In genomic region chr22:24758164-24758799, GRCh38 we compare ENCODE assay signal across 8 cellular contexts. TPM values are rescaled to one million over a fixed set of nuclear protein-coding genes. Genes with fewer than 3 reads are reported as not detected.
DNase-seq lines count a peak whose midpoint lies in the region; ATAC-seq and TF ChIP-seq lines count a peak whose summit lies in the region.

No MANE protein-coding gene starts in this region.

- H3K4me2 ChIP-seq in fibroblast of lung (ENCODE audit: extremely low read depth, insufficient read depth, low read length): no peak overlapping the region
- H3K4me2 ChIP-seq in parathyroid adenoma (ENCODE audit: low read length): no peak overlapping the region

- H3K4me1 ChIP-seq in fibroblast of lung (ENCODE audit: control insufficient read depth, extremely low read depth, insufficient read depth, low read length): no peaks in the 10 kb centered on the region
- no peaks in the 10 kb centered on the region for H3K4me1 ChIP-seq in parathyroid adenoma

- H3K9ac ChIP-seq in fibroblast of lung (ENCODE audit: insufficient read depth, low read length): no peak overlapping the region
- no peak overlapping the region for H3K9ac ChIP-seq in parathyroid adenoma

- H3K9me3 ChIP-seq in fibroblast of lung (ENCODE audit: control insufficient read depth, insufficient read depth, low read depth, low read length) (no peaks in the 10 kb centered on the region), parathyroid adenoma (ENCODE audit: control insufficient read depth, low read length) (no peaks in the 10 kb centered on the region)

- TF ChIP-seq CTCF in 22Rv1 (IDR thresholded peaks at IDR 0.05) (peak; percentile 87), GM06990 (IDR thresholded peaks at IDR 0.05; ENCODE audit: insufficient read depth, low read length, poor library complexity, severe bottlenecking) (peak; percentile 78), fibroblast of lung (conservative IDR thresholded peaks at IDR 0.05 in 1 of 2, IDR thresholded peaks at IDR 0.05 in 1 of 2; ENCODE audit: low read depth in 1 of 2, low read length in 2 of 2) (peak; percentile 70 to 80), parathyroid adenoma (IDR thresholded peaks at IDR 0.05) (peak; percentile 78)

- H3K79me2 ChIP-seq in fibroblast of lung (ENCODE audit: control insufficient read depth, insufficient read depth, low read length): no peaks in the 10 kb centered on the region
- no peaks in the 10 kb centered on the region for H3K79me2 ChIP-seq in parathyroid adenoma

- H3K27me3 ChIP-seq in GM06990 (replicated peaks; ENCODE audit: control insufficient read depth, insufficient read depth, low read length) (no peaks in the 10 kb centered on the region), fibroblast of lung (ENCODE audit: control insufficient read depth, insufficient read depth, low read length) (peaks cover 2% of the 10 kb centered on the region), parathyroid adenoma (ENCODE audit: control insufficient read depth, insufficient read depth, low read length) (no peaks in the 10 kb centered on the region)

- H4K20me1 ChIP-seq in fibroblast of lung (ENCODE audit: control insufficient read depth, extremely low read depth, insufficient read depth, low read length): no peaks in the 10 kb centered on the region

- DNase-seq in GM06990 (ENCODE audit: extremely low read depth, insufficient read length) (no peak), NCI-H2171 treated with DMSO at 0.1 percent for 48 hours (lab: John Stamatoyannopoulos, UW) (peak; percentile 54), fibroblast of lung (ENCODE audit: low read depth in 2 of 2) (peak; percentile 27 to 71)
- DNase-seq in activated CD8-positive, alpha-beta memory T cell treated with anti-CD3 and anti-CD28 coated beads, Interleukin-2, amount 50 U/mL, for 4 hours: peak; percentile 52

- H2AFZ ChIP-seq in fibroblast of lung (ENCODE audit: low read length): no peak overlapping the region
- no peak overlapping the region for H2AFZ ChIP-seq in parathyroid adenoma

- ATAC-seq in HG02840 (IDR thresholded peaks at IDR 0.05; ENCODE audit: low FRiP score, unreplicated experiment) (no peak), GM18870 (IDR thresholded peaks at IDR 0.05; ENCODE audit: unreplicated experiment) (no peak)

- no peak overlapping the region for H3K4me3 ChIP-seq in GM06990 (replicated peaks; ENCODE audit: low read depth, low read length)
- no peak overlapping the region for H3K4me3 ChIP-seq in fibroblast of lung (replicated peaks in 1 of 4; ENCODE audit: control extremely low read depth in 1 of 4, insufficient read depth in 1 of 4, low read depth in 3 of 4, low read length in 4 of 4)
- no peak overlapping the region for H3K4me3 ChIP-seq in parathyroid adenoma (ENCODE audit: low read depth, low read length)

- no peaks in the 10 kb centered on the region for H3K36me3 ChIP-seq in GM06990 (ENCODE audit: control insufficient read depth, insufficient read depth, low read length)
- no peaks in the 10 kb centered on the region for H3K36me3 ChIP-seq in fibroblast of lung (ENCODE audit: control insufficient read depth, insufficient read depth, low read length)
- no peaks in the 10 kb centered on the region for H3K36me3 ChIP-seq in parathyroid adenoma (ENCODE audit: control insufficient read depth, insufficient read depth, low read length)

- no peak overlapping the region for H3K27ac ChIP-seq in 22Rv1
- H3K27ac ChIP-seq in fibroblast of lung (ENCODE audit: insufficient read depth, low read length): no peak overlapping the region
- H3K27ac ChIP-seq in parathyroid adenoma: no peak overlapping the region

RNA-seq across cellular contexts. Expression of gene PIWIL3, which starts 16.2 kb away (rescaled TPM):
- total RNA-seq in fibroblast of lung: not detected in 2 replicates
- polyA plus RNA-seq in fibroblast of lung: not detected in 2 replicates
- polyA plus RNA-seq in fibroblast of lung (2012): not detected in 2 replicates
- not detected in 2 replicates for polyA minus RNA-seq in fibroblast of lung (ENCODE audit: low replicate concordance)

RNA-seq across cellular contexts. Expression of gene SGSM1, which starts 47.7 kb away (rescaled TPM):
- total RNA-seq in fibroblast of lung: under 0.01 TPM in 1 of 2 replicates, not detected in the other
- not detected in 2 replicates for polyA plus RNA-seq in fibroblast of lung
- polyA plus RNA-seq in fibroblast of lung (2012): not detected in 2 replicates
- 0.11 TPM in 1 of 2 replicates, not detected in the other for polyA minus RNA-seq in fibroblast of lung (ENCODE audit: low replicate concordance)
